In the genomic region with DNA sequence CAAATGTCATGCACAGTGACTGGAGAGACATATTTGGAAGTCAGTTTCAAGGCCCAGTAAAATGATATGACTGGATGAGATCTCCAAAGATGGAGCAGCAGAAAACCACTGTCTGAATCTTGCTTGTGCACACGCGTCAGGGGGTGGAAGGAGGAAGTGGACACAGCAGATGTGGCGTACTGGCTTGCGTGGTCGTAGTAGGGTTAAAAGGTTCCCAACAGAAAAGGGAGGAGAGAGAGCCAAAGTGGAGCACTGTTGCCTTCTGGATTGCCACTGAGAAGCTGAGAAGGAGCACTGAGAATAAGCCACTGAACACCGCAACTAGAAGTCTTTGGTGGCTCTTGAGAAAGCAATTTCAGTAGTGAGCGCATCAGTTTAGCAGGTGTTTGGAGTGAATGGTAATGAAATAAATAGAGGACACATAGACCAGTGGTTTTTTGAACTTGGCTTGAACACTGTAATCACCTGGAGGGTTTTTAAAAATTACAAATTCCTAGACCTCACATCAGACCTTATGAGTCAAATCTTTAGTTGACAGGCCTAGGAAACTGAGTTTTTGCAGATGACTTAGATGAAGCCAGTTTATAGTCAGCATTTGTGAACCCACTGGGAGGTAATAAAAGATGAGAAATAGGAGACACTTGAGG, we compare ENCODE assay signal across 1 cellular context.
TF ChIP-seq lines count a peak whose summit lies in the region.

No MANE protein-coding gene starts in this region.

TF ChIP-seq in WTC11, 78 proteins besides CTCF, POLR2A, EP300 and RAD21 (continued from another document):
- TF ChIP-seq, protein P1, sequence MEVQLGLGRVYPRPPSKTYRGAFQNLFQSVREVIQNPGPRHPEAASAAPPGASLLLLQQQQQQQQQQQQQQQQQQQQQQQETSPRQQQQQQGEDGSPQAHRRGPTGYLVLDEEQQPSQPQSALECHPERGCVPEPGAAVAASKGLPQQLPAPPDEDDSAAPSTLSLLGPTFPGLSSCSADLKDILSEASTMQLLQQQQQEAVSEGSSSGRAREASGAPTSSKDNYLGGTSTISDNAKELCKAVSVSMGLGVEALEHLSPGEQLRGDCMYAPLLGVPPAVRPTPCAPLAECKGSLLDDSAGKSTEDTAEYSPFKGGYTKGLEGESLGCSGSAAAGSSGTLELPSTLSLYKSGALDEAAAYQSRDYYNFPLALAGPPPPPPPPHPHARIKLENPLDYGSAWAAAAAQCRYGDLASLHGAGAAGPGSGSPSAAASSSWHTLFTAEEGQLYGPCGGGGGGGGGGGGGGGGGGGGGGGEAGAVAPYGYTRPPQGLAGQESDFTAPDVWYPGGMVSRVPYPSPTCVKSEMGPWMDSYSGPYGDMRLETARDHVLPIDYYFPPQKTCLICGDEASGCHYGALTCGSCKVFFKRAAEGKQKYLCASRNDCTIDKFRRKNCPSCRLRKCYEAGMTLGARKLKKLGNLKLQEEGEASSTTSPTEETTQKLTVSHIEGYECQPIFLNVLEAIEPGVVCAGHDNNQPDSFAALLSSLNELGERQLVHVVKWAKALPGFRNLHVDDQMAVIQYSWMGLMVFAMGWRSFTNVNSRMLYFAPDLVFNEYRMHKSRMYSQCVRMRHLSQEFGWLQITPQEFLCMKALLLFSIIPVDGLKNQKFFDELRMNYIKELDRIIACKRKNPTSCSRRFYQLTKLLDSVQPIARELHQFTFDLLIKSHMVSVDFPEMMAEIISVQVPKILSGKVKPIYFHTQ (CRISPR knock-in tag; IDR thresholded peaks at IDR 0.05): no peak
- TF ChIP-seq HMGA2 (CRISPR knock-in tag; IDR thresholded peaks at IDR 0.05) (no peak), SMAD4 (CRISPR knock-in tag; IDR thresholded peaks at IDR 0.05) (no peak), USF2 (CRISPR knock-in tag; IDR thresholded peaks at IDR 0.05) (no peak), ZNF396 (CRISPR knock-in tag; IDR thresholded peaks at IDR 0.05; ENCODE audit: borderline replicate concordance) (no peak), ZBTB43 (CRISPR knock-in tag; IDR thresholded peaks at IDR 0.05) (no peak)
- TF ChIP-seq, protein P2, sequence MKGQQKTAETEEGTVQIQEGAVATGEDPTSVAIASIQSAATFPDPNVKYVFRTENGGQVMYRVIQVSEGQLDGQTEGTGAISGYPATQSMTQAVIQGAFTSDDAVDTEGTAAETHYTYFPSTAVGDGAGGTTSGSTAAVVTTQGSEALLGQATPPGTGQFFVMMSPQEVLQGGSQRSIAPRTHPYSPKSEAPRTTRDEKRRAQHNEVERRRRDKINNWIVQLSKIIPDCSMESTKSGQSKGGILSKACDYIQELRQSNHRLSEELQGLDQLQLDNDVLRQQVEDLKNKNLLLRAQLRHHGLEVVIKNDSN (CRISPR knock-in tag; IDR thresholded peaks at IDR 0.05): no peak
TF ChIP-seq in WTC11: peak in this region for 0.
